ENCODE assay signal across 14 cellular contexts in genomic region chrX:23779025-23779424, GRCh38. TPM values are rescaled to one million over a fixed set of nuclear protein-coding genes. Genes with fewer than 3 reads are reported as not detected.
DNase-seq lines count a peak whose midpoint lies in the region; ATAC-seq, FAIRE-seq and TF ChIP-seq lines count a peak whose summit lies in the region.
"Had no signal": no experiment of that assay in that cellular context is flagged by ENCODE, and none has a peak within 500 bp of the region (broad histone marks: within the 10 kb centered on the region; RNA-seq: fewer than 3 reads in every experiment).

No MANE protein-coding gene starts in this region.

- peaks cover 22% of the 10 kb centered on the region for H3K4me1 Mint-ChIP-seq in neural crest cell
- peaks cover 11% of the 10 kb centered on the region; the same call in 2 of the 3 replicates for H3K4me1 Mint-ChIP-seq in GM23338

- ATAC-seq in aorta (ENCODE audit: low FRiP score) (no peak), GM23338 (no peak), GM18498 (IDR thresholded peaks at IDR 0.05; ENCODE audit: unreplicated experiment) (no peak)

- H3K9me2 ChIP-seq in DOHH2 (replicated peaks; ENCODE audit: control insufficient read depth, low read length) (no peaks in the 10 kb centered on the region), GM23338 (ENCODE audit: insufficient read depth) (no peaks in the 10 kb centered on the region)
- H3K9me2 ChIP-seq: SK-N-SH had no signal

- H3K4me3 ChIP-seq in DOHH2 (ENCODE audit: low read length) (peak overlapping the region; percentile 51), bronchial epithelial cell (ENCODE audit: low read depth, low read length) (no peak overlapping the region), aorta (ENCODE audit: low read length in 2 of 2) (no peak overlapping the region), GM23338 (no peak overlapping the region)
- H3K4me3 ChIP-seq: right atrium auricular region, thoracic aorta had no signal

- H4K20me1 ChIP-seq in DOHH2 (ENCODE audit: control insufficient read depth, insufficient read depth, low read depth, low read length): no peaks in the 10 kb centered on the region
- no peaks in the 10 kb centered on the region for H4K20me1 ChIP-seq in GM23338 (replicated peaks; ENCODE audit: insufficient read depth)

- H3K9me3 Mint-ChIP-seq in neural crest cell (no peaks in the 10 kb centered on the region), GM23338 (no peaks in the 10 kb centered on the region)

- H3K27ac ChIP-seq in DOHH2 (ENCODE audit: low read depth, low read length): peak overlapping the region; percentile 75
- no peak overlapping the region for H3K27ac ChIP-seq in aorta (ENCODE audit: low read depth in 1 of 2, low read length in 2 of 2)
- H3K27ac ChIP-seq in GM23338 (ENCODE audit: low read depth): no peak overlapping the region
- H3K27ac ChIP-seq: right atrium auricular region, thoracic aorta had no signal

- TF ChIP-seq CTCF in DOHH2 (IDR thresholded peaks at IDR 0.05; ENCODE audit: low read depth, low read length, poor library complexity, severe bottlenecking): no peak
- TF ChIP-seq CTCF in bronchial epithelial cell (IDR thresholded peaks at IDR 0.05; ENCODE audit: insufficient read depth, low read length, severe bottlenecking): no peak
- peak; percentile 30 for TF ChIP-seq CTCF in neural crest cell (conservative IDR thresholded peaks at IDR 0.05)
- TF ChIP-seq CTCF in GM23338 (conservative IDR thresholded peaks at IDR 0.05; ENCODE audit: low read depth in 2 of 2): no peak

- peaks cover 3% of the 10 kb centered on the region for H3K36me3 Mint-ChIP-seq in neural crest cell (ENCODE audit: low read depth)
- no peaks in the 10 kb centered on the region for H3K36me3 Mint-ChIP-seq in GM23338 (ENCODE audit: low read depth)

- WGBS in aorta, 2 donors: 59 to 70% methylated on average over 4 of the region's 4 CpGs

- H3K27ac Mint-ChIP-seq in neural crest cell (ENCODE audit: unreplicated experiment) (no peak overlapping the region), GM23338 (no peak overlapping the region)

- H3K9me3 ChIP-seq in DOHH2 (ENCODE audit: control insufficient read depth, insufficient read depth, low read length) (no peaks in the 10 kb centered on the region), aorta (ENCODE audit: control insufficient read depth, low read length) (no peaks in the 10 kb centered on the region)
- H3K9me3 ChIP-seq: right atrium auricular region, SK-N-SH, thoracic aorta had no signal

- H3K27me3 Mint-ChIP-seq in neural crest cell (ENCODE audit: low read depth) (no peaks in the 10 kb centered on the region), GM23338 (ENCODE audit: insufficient read depth, low read depth, poor library complexity) (peaks cover 2% of the 10 kb centered on the region)

- H2AFZ ChIP-seq in GM23338: no peak overlapping the region

- intact Hi-C loops in aorta (cut with DNase I): no loop called here

- H3K4me3 Mint-ChIP-seq in neural crest cell (peak overlapping the region; percentile 51), GM23338 (no peak overlapping the region)

- peak overlapping the region; percentile 56 for H3K4me2 ChIP-seq in DOHH2 (ENCODE audit: low read length)
- no peak overlapping the region for H3K4me2 ChIP-seq in GM23338
- H3K4me2 ChIP-seq: SK-N-SH had no signal

- H3K36me3 ChIP-seq in DOHH2 (ENCODE audit: control insufficient read depth, low read length) (peaks cover 12% of the 10 kb centered on the region), bronchial epithelial cell (ENCODE audit: control insufficient read depth, insufficient read depth, low read length) (no peaks in the 10 kb centered on the region), aorta (ENCODE audit: control insufficient read depth in 1 of 2, insufficient read depth in 2 of 2, low read length in 1 of 2) (no peaks in the 10 kb centered on the region), GM23338 (ENCODE audit: insufficient read depth) (no peaks in the 10 kb centered on the region)
- H3K36me3 ChIP-seq: right atrium auricular region, thoracic aorta had no signal

- H3K27me3 ChIP-seq in DOHH2 (ENCODE audit: control insufficient read depth, low read length) (no peaks in the 10 kb centered on the region), bronchial epithelial cell (ENCODE audit: control insufficient read depth, insufficient read depth, low read length) (no peaks in the 10 kb centered on the region), aorta (ENCODE audit: control insufficient read depth in 1 of 2, insufficient read depth in 2 of 2, low read length in 1 of 2) (no peaks in the 10 kb centered on the region), GM23338 (ENCODE audit: insufficient read depth) (no peaks in the 10 kb centered on the region)
- H3K27me3 ChIP-seq: right atrium auricular region had no signal

- FAIRE-seq in bronchial epithelial cell (lab: Jason Lieb, UNC): no peak

- peak; percentile 97 for DNase-seq in M059J (ENCODE audit: low read depth)
- peak; percentile 91 for DNase-seq in bronchial epithelial cell (ENCODE audit: low read depth)
- DNase-seq in neural crest cell (ENCODE audit: low read depth, low spot score): no peak
- no peak for DNase-seq in NCI-H2107 (lab: John Stamatoyannopoulos, UW)
- no peak for DNase-seq in aorta
- no peak for DNase-seq in GM23338 (ENCODE audit: low spot score)
- DNase-seq: activated CD4-positive, CD25-positive, alpha-beta regulatory T cell; activated T-cell treated with anti-CD3 and anti-CD28 coated beads, Interleukin-2, amount 50 U/mL, for 1 hour; NCI-H1105; SK-N-SH had no signal

- peaks cover 24% of the 10 kb centered on the region for H3F3A ChIP-seq in DOHH2 (ENCODE audit: control insufficient read depth, insufficient read depth)
- no peaks in the 10 kb centered on the region for H3F3A ChIP-seq in GM23338 (replicated peaks; ENCODE audit: low read depth)

- H3K79me2 ChIP-seq in DOHH2 (ENCODE audit: control insufficient read depth, low read length): peaks cover 73% of the 10 kb centered on the region
- peaks cover 4% of the 10 kb centered on the region; the same call in 1 of the 2 replicates for H3K79me2 ChIP-seq in GM23338 (replicated peaks; ENCODE audit: insufficient read depth)

- H3K4me1 ChIP-seq in DOHH2 (ENCODE audit: control insufficient read depth, low read length) (peaks cover 56% of the 10 kb centered on the region), aorta (ENCODE audit: control insufficient read depth in 1 of 2, insufficient read depth in 2 of 2, low read length in 2 of 2) (no peaks in the 10 kb centered on the region), GM23338 (ENCODE audit: insufficient read depth) (no peaks in the 10 kb centered on the region)

TF ChIP-seq in GM23338, 12 proteins besides CTCF, POLR2A, EP300 and RAD21 (continues in another document):
- TF ChIP-seq NANOG (IDR thresholded peaks at IDR 0.05; ENCODE audit: borderline replicate concordance) (no peak), JUNB (IDR thresholded peaks at IDR 0.05; ENCODE audit: unreplicated experiment) (no peak), EZH2phosphoT487 (IDR thresholded peaks at IDR 0.05; ENCODE audit: unreplicated experiment) (no peak), POLR2AphosphoS5 (IDR thresholded peaks at IDR 0.05; ENCODE audit: low read depth) (no peak), STAT1 (IDR thresholded peaks at IDR 0.05; ENCODE audit: unreplicated experiment) (no peak), ZNF114 (CRISPR knock-in tag; IDR thresholded peaks at IDR 0.05) (no peak)

RNA-seq across cellular contexts. Expression of gene SAT1, which starts 3.9 kb away (rescaled TPM):
- 168 and 187 TPM in 2 replicates for total RNA-seq in M059J (2014; rRNA removed; shearing (Covaris generic))
- total RNA-seq in bronchial epithelial cell (1,193 and 1,762 TPM in 2 replicates), neural crest cell (106 and 108 TPM in 2 replicates), aorta (100 to 1,000 TPM; 269 to 353 TPM)
- polyA plus RNA-seq in aorta (100 to 1,000 TPM; 432 to 481 TPM), GM23338 (2016; fragmentation: Nextera tagmentation; extraction: Ambion mirVana) (91.9 and 101 TPM in 2 replicates)
- total RNA-seq in GM23338 (2014; rRNA removed; shearing (Covaris generic)): 44.1 and 54.5 TPM in 2 replicates

RNA-seq across cellular contexts. Expression of gene ACOT9, which starts 35.9 kb away (rescaled TPM):
- 47.9 and 75.6 TPM in 2 replicates for total RNA-seq in M059J (2014; rRNA removed; shearing (Covaris generic))
- total RNA-seq in bronchial epithelial cell: 29.2 and 66.1 TPM in 2 replicates
- total RNA-seq in neural crest cell: 61.8 and 62.2 TPM in 2 replicates
- 10 to 100 TPM; 59.1 to 69.1 TPM for total RNA-seq in aorta
- 10 to 100 TPM; 21.7 to 62.6 TPM for polyA plus RNA-seq in aorta
- 34.3 and 35.4 TPM in 2 replicates for total RNA-seq in GM23338 (2014; rRNA removed; shearing (Covaris generic))
- 23.5 and 28.5 TPM in 2 replicates for polyA plus RNA-seq in GM23338 (2016; fragmentation: Nextera tagmentation; extraction: Ambion mirVana)

Comparison
In these comparisons a context has a peak if more than half of its experiments do, and no peak if none do; other contexts are left out.
1. DNase-seq: peak in M059J (single experiment) and bronchial epithelial cell (single experiment); none in neural crest cell (single experiment), NCI-H2107 (single experiment), aorta (0 of 2) and GM23338 (single experiment).